In genomic region chr2:180559766-180560165, GRCh38 we compare ENCODE assay signal across 17 cellular contexts.
A peak's percentile ranks its signal among the peaks of the same experiment; 100 is the strongest.
DNase-seq lines count a peak whose midpoint lies in the region; TF ChIP-seq lines count a peak whose summit lies in the region.
"Had no signal": no experiment of that assay in that cellular context is flagged by ENCODE, and none has a peak within 500 bp of the region (broad histone marks: within the 10 kb centered on the region; RNA-seq: fewer than 3 reads in every experiment).

No MANE protein-coding gene starts in this region.

- H3K4me3 ChIP-seq in GM23248 = no peak overlapping the region
- no peak overlapping the region for H3K4me3 ChIP-seq in epithelial cell of proximal tubule (ENCODE audit: low read depth, low read length)
- peak overlapping the region; percentile 49 for H3K4me3 ChIP-seq in osteoblast (ENCODE audit: insufficient read depth, low read length)
- H3K4me3 ChIP-seq: lower lobe of right lung had no signal

- H3K27ac Mint-ChIP-seq in activated CD4-positive, alpha-beta memory T cell treated with anti-CD3 and anti-CD28 coated beads, Interleukin-2, amount 10 ng/mL, durations not matched to agents 7 days and 5 days = no peak overlapping the region
- H3K27ac Mint-ChIP-seq: activated naive CD4-positive, alpha-beta T cell treated with anti-CD3 and anti-CD28 coated beads, Interleukin-2, amount 10 ng/mL, durations not matched to agents 7 days and 5 days; natural killer cell treated with Interleukin-12 subunit alpha and Interleukin-12 subunit beta and Interleukin-15 and Interleukin-18, amount 100 ng/mL, for 72 hours had no signal

- no peak overlapping the region for H3K9ac ChIP-seq in GM23248

- DNase-seq in GM23248 = no peak
- DNase-seq in NOMO-1 treated with dmso at 0.1 percent for 144 hours (lab: John Stamatoyannopoulos, UW; ENCODE audit: unreplicated experiment) = peak; percentile 31
- no peak for DNase-seq in epithelial cell of proximal tubule (ENCODE audit: low read depth)
- peak; percentile 17 for DNase-seq in osteoblast (ENCODE audit: insufficient read length, low spot score, missing footprints)
- no peak for DNase-seq in DMS53 (lab: John Stamatoyannopoulos, UW)
- no peak for DNase-seq in Ammon's horn (ENCODE audit: low spot score)
- no peak for DNase-seq in nucleus accumbens (lab: John Stamatoyannopoulos, UW)
- DNase-seq in activated CD4-positive, alpha-beta memory T cell treated with anti-CD3 and anti-CD28 coated beads, Interleukin-2, amount 10 ng/mL, durations not matched to agents 7 days and 5 days = no peak
- DNase-seq: activated CD4-positive, alpha-beta T cell treated with anti-CD3 and anti-CD28 coated beads for 48 hours; activated naive CD4-positive, alpha-beta T cell treated with anti-CD3 and anti-CD28 coated beads, Interleukin-2, amount 10 ng/mL, durations not matched to agents 7 days and 5 days; lower lobe of right lung; NCI-H2081; NCI-H526; RPMI8226; substantia nigra had no signal

- H3K4me2 ChIP-seq in GM23248 (ENCODE audit: unreplicated experiment) = no peak overlapping the region
- H3K4me2 ChIP-seq in osteoblast (ENCODE audit: insufficient read depth, low read length) = peak overlapping the region; percentile 70

- H3K36me3 ChIP-seq in GM23248 (ENCODE audit: low read depth) = no peaks in the 10 kb centered on the region
- no peaks in the 10 kb centered on the region for H3K36me3 ChIP-seq in osteoblast (ENCODE audit: insufficient read depth, low read length)
- H3K36me3 ChIP-seq: lower lobe of right lung had no signal

- no peaks in the 10 kb centered on the region for H3F3A ChIP-seq in GM23248 (ENCODE audit: insufficient read depth)

- H3K27ac ChIP-seq in GM23248 (no peak overlapping the region), osteoblast (ENCODE audit: low read depth, low read length) (no peak overlapping the region)
- H3K27ac ChIP-seq: C4-2B, lower lobe of right lung had no signal

- no peaks in the 10 kb centered on the region for H3K4me1 Mint-ChIP-seq in activated CD4-positive, alpha-beta memory T cell treated with anti-CD3 and anti-CD28 coated beads, Interleukin-2, amount 10 ng/mL, durations not matched to agents 7 days and 5 days
- H3K4me1 Mint-ChIP-seq: activated naive CD4-positive, alpha-beta T cell treated with anti-CD3 and anti-CD28 coated beads, Interleukin-2, amount 10 ng/mL, durations not matched to agents 7 days and 5 days had no signal

- no peaks in the 10 kb centered on the region for H3K9me2 ChIP-seq in GM23248 (ENCODE audit: insufficient read depth)

- H3K9me3 ChIP-seq in GM23248 (ENCODE audit: low read depth) (no peaks in the 10 kb centered on the region), osteoblast (ENCODE audit: low read depth, low read length) (no peaks in the 10 kb centered on the region)
- H3K9me3 ChIP-seq: lower lobe of right lung had no signal

- H3K27me3 Mint-ChIP-seq in activated CD4-positive, alpha-beta memory T cell treated with anti-CD3 and anti-CD28 coated beads, Interleukin-2, amount 10 ng/mL, durations not matched to agents 7 days and 5 days = no peaks in the 10 kb centered on the region
- H3K27me3 Mint-ChIP-seq: natural killer cell treated with Interleukin-12 subunit alpha and Interleukin-12 subunit beta and Interleukin-15 and Interleukin-18, amount 100 ng/mL, for 72 hours had no signal

- H4K20me1 ChIP-seq in GM23248 (ENCODE audit: insufficient read depth) (no peaks in the 10 kb centered on the region), osteoblast (ENCODE audit: insufficient read depth, low read length) (no peaks in the 10 kb centered on the region)

- no peaks in the 10 kb centered on the region for H3K9me3 Mint-ChIP-seq in activated CD4-positive, alpha-beta memory T cell treated with anti-CD3 and anti-CD28 coated beads, Interleukin-2, amount 10 ng/mL, durations not matched to agents 7 days and 5 days
- H3K9me3 Mint-ChIP-seq: activated naive CD4-positive, alpha-beta T cell treated with anti-CD3 and anti-CD28 coated beads, Interleukin-2, amount 10 ng/mL, durations not matched to agents 7 days and 5 days had no signal

- 37 to 41% methylated on average over 5 of the region's 5 CpGs for WGBS in GM23248 (ENCODE audit: low coverage in 1 of 2, low lambda C conversion rate in 2 of 2, missing lambda C conversion rate in 2 of 2), 2 experiments

- no peaks in the 10 kb centered on the region for H3K4me1 ChIP-seq in GM23248 (ENCODE audit: insufficient read depth)
- H3K4me1 ChIP-seq in osteoblast (ENCODE audit: insufficient read depth, low read length) = peaks cover 3% of the 10 kb centered on the region
- H3K4me1 ChIP-seq: lower lobe of right lung had no signal

- H3K79me2 ChIP-seq in GM23248 (ENCODE audit: insufficient read depth) (no peaks in the 10 kb centered on the region), osteoblast (ENCODE audit: insufficient read depth, low read length) (no peaks in the 10 kb centered on the region)

- H2AFZ ChIP-seq in GM23248 = peak overlapping the region; percentile 17; the same call in 1 of the 2 replicates
- H2AFZ ChIP-seq in osteoblast (ENCODE audit: low read length) = peak overlapping the region; percentile 89

- in situ Hi-C loops in GM23248 (cut with MboI) = no loop called here

- no peaks in the 10 kb centered on the region for H3K36me3 Mint-ChIP-seq in activated CD4-positive, alpha-beta memory T cell treated with anti-CD3 and anti-CD28 coated beads, Interleukin-2, amount 10 ng/mL, durations not matched to agents 7 days and 5 days (ENCODE audit: low read depth)
- H3K36me3 Mint-ChIP-seq: activated naive CD4-positive, alpha-beta T cell treated with anti-CD3 and anti-CD28 coated beads, Interleukin-2, amount 10 ng/mL, durations not matched to agents 7 days and 5 days; natural killer cell treated with Interleukin-12 subunit alpha and Interleukin-12 subunit beta and Interleukin-15 and Interleukin-18, amount 100 ng/mL, for 72 hours had no signal

- TF ChIP-seq CTCF in epithelial cell of proximal tubule (conservative IDR thresholded peaks at IDR 0.05; ENCODE audit: low read depth, low read length) (peak; percentile 27), osteoblast (IDR thresholded peaks at IDR 0.05; ENCODE audit: extremely low read depth, low read depth, low read length) (no peak)

- no peak overlapping the region for H3K4me3 Mint-ChIP-seq in activated CD4-positive, alpha-beta memory T cell treated with anti-CD3 and anti-CD28 coated beads, Interleukin-2, amount 10 ng/mL, durations not matched to agents 7 days and 5 days
- H3K4me3 Mint-ChIP-seq: activated naive CD4-positive, alpha-beta T cell treated with anti-CD3 and anti-CD28 coated beads, Interleukin-2, amount 10 ng/mL, durations not matched to agents 7 days and 5 days; natural killer cell treated with Interleukin-12 subunit alpha and Interleukin-12 subunit beta and Interleukin-15 and Interleukin-18, amount 100 ng/mL, for 72 hours had no signal

- CTCF ChIA-PET in activated CD4-positive, alpha-beta memory T cell treated with anti-CD3 and anti-CD28 coated beads, Interleukin-2, amount 10 ng/mL, durations not matched to agents 7 days and 5 days (lab: Charles Lee) = no interaction called here

- POLR2A ChIA-PET in activated CD4-positive, alpha-beta memory T cell treated with anti-CD3 and anti-CD28 coated beads, Interleukin-2, amount 10 ng/mL, durations not matched to agents 7 days and 5 days (lab: Charles Lee) = no interaction called here

- H3K27me3 ChIP-seq in GM23248 (replicated peaks; ENCODE audit: insufficient read depth) = no peaks in the 10 kb centered on the region
- H3K27me3 ChIP-seq in osteoblast (ENCODE audit: insufficient read depth, low read length) = no peaks in the 10 kb centered on the region

Comparison
In these comparisons a context has a peak if more than half of its experiments do, and no peak if none do; other contexts are left out.
1. DNase-seq: peak in NOMO-1 treated with dmso at 0.1 percent for 144 hours (single experiment) and osteoblast (single experiment); none in GM23248 (single experiment), epithelial cell of proximal tubule (single experiment), DMS53 (single experiment), Ammon's horn (single experiment), nucleus accumbens (0 of 56) and activated CD4-positive, alpha-beta memory T cell treated with anti-CD3 and anti-CD28 coated beads, Interleukin-2, amount 10 ng/mL, durations not matched to agents 7 days and 5 days (single experiment).